1 cellular context compared by ENCODE assay signal in the genomic region with DNA sequence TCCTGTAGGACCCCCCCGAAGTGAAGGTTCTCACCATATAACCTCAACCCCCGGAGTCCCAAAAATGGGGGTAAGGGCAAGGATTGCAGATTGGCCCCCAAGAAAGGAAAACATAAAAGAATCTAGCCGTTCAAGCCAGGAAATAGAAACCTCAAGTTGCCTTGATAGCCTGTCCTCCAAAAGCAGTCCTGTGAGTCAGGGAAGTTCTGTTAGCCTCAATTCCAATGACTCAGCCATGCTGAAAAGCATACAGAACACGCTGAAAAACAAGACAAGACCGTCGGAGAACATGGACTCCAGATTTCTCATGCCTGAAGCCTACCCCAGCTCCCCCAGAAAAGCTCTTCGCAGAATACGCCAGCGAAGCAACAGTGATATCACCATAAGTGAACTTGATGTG.
TF ChIP-seq lines count a peak whose summit lies in the region.

No MANE protein-coding gene starts in this region.

TF ChIP-seq in SK-N-SH, 30 proteins besides CTCF, POLR2A, EP300 and RAD21 (continued from another document):
- TF ChIP-seq, protein P1, sequence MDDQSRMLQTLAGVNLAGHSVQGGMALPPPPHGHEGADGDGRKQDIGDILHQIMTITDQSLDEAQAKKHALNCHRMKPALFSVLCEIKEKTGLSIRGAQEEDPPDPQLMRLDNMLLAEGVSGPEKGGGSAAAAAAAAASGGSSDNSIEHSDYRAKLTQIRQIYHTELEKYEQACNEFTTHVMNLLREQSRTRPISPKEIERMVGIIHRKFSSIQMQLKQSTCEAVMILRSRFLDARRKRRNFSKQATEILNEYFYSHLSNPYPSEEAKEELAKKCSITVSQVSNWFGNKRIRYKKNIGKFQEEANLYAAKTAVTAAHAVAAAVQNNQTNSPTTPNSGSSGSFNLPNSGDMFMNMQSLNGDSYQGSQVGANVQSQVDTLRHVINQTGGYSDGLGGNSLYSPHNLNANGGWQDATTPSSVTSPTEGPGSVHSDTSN (IDR thresholded peaks at IDR 0.05): no peak
- TF ChIP-seq GABPA (IDR thresholded peaks at IDR 0.05; ENCODE audit: low read depth) (no peak), SIN3A (IDR thresholded peaks at IDR 0.05; ENCODE audit: borderline replicate concordance, low read depth, low read length) (no peak), RXRA (IDR thresholded peaks at IDR 0.05; ENCODE audit: borderline replicate concordance, low read depth) (no peak), RFX5 (IDR thresholded peaks at IDR 0.05; ENCODE audit: low read length) (no peak), NRF1 (IDR thresholded peaks at IDR 0.05; ENCODE audit: low read depth, low read length) (no peak), JUND (IDR thresholded peaks at IDR 0.05) (no peak), TEAD4 (IDR thresholded peaks at IDR 0.05; ENCODE audit: borderline replicate concordance, insufficient read depth) (no peak), FOXJ3 (CRISPR knock-in tag; IDR thresholded peaks at IDR 0.05) (no peak), NFIC (IDR thresholded peaks at IDR 0.05; ENCODE audit: borderline replicate concordance) (no peak), MXI1 (IDR thresholded peaks at IDR 0.05; ENCODE audit: low read depth, low read length) (no peak), FOSL2 (IDR thresholded peaks at IDR 0.05; ENCODE audit: borderline replicate concordance, low read depth) (peak; percentile 60; the same call in 1 of the 2 replicates), GATA2 (CRISPR knock-in tag; IDR thresholded peaks at IDR 0.05) (no peak), FOXM1 (IDR thresholded peaks at IDR 0.05; ENCODE audit: low read depth) (no peak), TCF12 (IDR thresholded peaks at IDR 0.05) (peak; percentile 13; the same call in 1 of the 2 replicates), EZH2phosphoT487 (IDR thresholded peaks at IDR 0.05; ENCODE audit: borderline replicate concordance, low read depth) (no peak)
- TF ChIP-seq, protein P2, sequence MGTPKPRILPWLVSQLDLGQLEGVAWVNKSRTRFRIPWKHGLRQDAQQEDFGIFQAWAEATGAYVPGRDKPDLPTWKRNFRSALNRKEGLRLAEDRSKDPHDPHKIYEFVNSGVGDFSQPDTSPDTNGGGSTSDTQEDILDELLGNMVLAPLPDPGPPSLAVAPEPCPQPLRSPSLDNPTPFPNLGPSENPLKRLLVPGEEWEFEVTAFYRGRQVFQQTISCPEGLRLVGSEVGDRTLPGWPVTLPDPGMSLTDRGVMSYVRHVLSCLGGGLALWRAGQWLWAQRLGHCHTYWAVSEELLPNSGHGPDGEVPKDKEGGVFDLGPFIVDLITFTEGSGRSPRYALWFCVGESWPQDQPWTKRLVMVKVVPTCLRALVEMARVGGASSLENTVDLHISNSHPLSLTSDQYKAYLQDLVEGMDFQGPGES (IDR thresholded peaks at IDR 0.05; ENCODE audit: low read depth, low read length): no peak
TF ChIP-seq in SK-N-SH: peak in this region for 3.
